ENCODE assay signal across 8 cellular contexts in the genomic region with DNA sequence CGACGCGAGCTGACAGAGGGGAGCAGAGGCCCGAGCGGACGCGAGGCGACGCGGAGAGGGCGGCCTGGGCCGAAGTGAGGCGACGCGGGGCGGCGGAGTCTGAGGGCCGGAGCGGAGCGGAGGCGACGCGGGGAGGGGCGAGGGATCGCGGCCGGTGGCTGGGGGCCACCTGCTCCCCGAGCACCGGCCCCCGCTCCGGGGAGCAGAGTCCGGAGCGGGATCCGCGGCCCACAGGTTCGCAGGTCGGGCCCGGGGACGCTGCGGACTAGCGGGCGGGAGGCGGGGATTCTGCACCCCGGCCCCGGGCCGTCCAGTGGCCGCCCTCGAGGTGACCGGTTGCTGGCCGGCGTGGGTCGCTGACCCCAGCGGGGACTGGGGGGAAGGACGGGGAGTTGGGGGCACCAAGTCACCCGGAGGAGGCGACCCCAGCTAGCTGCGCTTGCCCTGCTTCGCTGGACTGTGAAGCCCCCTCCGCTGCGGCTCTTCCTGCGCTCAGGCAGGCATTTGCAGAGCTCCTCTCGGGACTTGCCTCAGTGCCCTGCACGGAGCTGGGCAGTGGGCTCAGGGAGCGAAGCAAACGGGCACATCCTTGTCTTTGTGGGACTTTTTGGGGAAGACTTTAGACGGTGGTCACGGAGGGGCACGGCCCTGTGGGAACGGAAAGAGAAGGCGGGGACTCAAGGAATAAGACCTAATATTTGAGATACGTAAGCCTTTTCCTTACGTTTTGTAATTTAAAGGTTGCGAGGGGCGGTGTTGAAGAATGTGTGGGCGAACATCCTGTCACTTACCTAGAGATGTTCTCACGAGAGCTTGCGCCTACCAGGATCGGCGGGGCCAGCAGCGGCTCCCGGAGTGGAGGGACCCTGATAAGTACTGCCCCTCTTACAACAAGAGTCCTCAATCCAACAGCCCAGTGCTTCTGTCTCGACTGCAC. TPM values are rescaled to one million over a fixed set of nuclear protein-coding genes. Genes with fewer than 3 reads are reported as not detected.
DNase-seq lines count a peak whose midpoint lies in the region; ATAC-seq, FAIRE-seq and TF ChIP-seq lines count a peak whose summit lies in the region.

No MANE protein-coding gene starts in this region.

- H3K4me1 ChIP-seq in K562 (replicated peaks in 1 of 2; ENCODE audit: control insufficient read depth in 2 of 2, insufficient read depth in 2 of 2, low read length in 2 of 2), result peaks cover 10 to 12% of the 10 kb centered on the region in 2 experiments; a peak in 4 of 5 replicates

- H3K4me1 Mint-ChIP-seq in T-helper 17 cell, result peaks cover 32% of the 10 kb centered on the region

- POLR2A ChIA-PET in K562 (lab: Yijun Ruan, JAX), result interaction anchor here (0.6 to 2.3 kb wide), 6 partner anchors 10 to 122 kb away, joined by 3 to 12 read pairs (median 3); a partner anchor contains a TSS

- peak overlapping the region; percentile 95 for H3K4me2 ChIP-seq in K562 (ENCODE audit: insufficient read depth, low read length)

- H3K9me1 ChIP-seq in K562 (ENCODE audit: control insufficient read depth, insufficient read depth, low read length), result no peaks in the 10 kb centered on the region

- no peaks in the 10 kb centered on the region for H4K20me1 ChIP-seq in K562 (replicated peaks; ENCODE audit: control insufficient read depth, insufficient read depth, low read length)

- peaks cover 20% of the 10 kb centered on the region for H3K79me2 ChIP-seq in K562 (ENCODE audit: control insufficient read depth, insufficient read depth, low read length)

- peak overlapping the region; percentile 87 for H2AFZ ChIP-seq in K562 (ENCODE audit: low read depth, low read length)

- H3K36me3 Mint-ChIP-seq in T-helper 17 cell (ENCODE audit: low read depth), result peaks cover 9% of the 10 kb centered on the region

- WGBS in K562 (ENCODE audit: insufficient coverage, low coverage, missing lambda C conversion rate), result 3% methylated on average over 30 of the region's 82 CpGs

- H3K27ac ChIP-seq in K562 (ENCODE audit: extremely low read depth, low read depth, low read length), result peak overlapping the region; percentile 87

- peak; percentile 22 for ATAC-seq in T-helper 17 cell
- ATAC-seq in K562, result peak; percentile 73
- no peak for ATAC-seq in GM21423 (IDR thresholded peaks at IDR 0.05; ENCODE audit: unreplicated experiment)

- in situ Hi-C loops in K562 (cut with MboI), result no loop called here

- no peak for TF ChIP-seq RAD21 in K562 (CRISPR knock-in tag; conservative IDR thresholded peaks at IDR 0.05 in 1 of 2, IDR thresholded peaks at IDR 0.05 in 1 of 2)

- H3K4me3 ChIP-seq in GM08714 (ENCODE audit: low read length) (peak overlapping the region; percentile 82), K562 (peak overlapping the region; percentile 81)

- H3K4me3 Mint-ChIP-seq in T-helper 17 cell, result peak overlapping the region; percentile 97

- CTCF ChIA-PET in K562 (lab: Yijun Ruan, JAX; ENCODE audit: low intra/inter-chr PET ratio), result interaction anchor here (0.6 kb wide), 1 partner anchor 404 kb away, joined by 3 read pairs; no protein-coding TSS in a partner anchor

- H3K9me3 ChIP-seq in T-helper 17 cell (ENCODE audit: control insufficient read depth, low read length, poor library complexity, severe bottlenecking) (no peaks in the 10 kb centered on the region), K562 (replicated peaks; ENCODE audit: control insufficient read depth, insufficient read depth, low read depth, low read length) (no peaks in the 10 kb centered on the region)

- intact Hi-C loops in K562 (cut with micrococcal nuclease), result loop anchor here (2.0 kb wide), 1 partner anchor 36 kb away; no protein-coding TSS in a partner anchor

- H3K27ac Mint-ChIP-seq in T-helper 17 cell, result peak overlapping the region; percentile 93

- BruUV-seq in K562 (replicated peaks; lab: Mats Ljungman, UMichigan), result TSS peak; percentile 44

- no peak for FAIRE-seq in K562 (lab: Jason Lieb, UNC)

- 0 out of 2 replicates have a peak, but pooled peaks have one; percentile 38 for TF ChIP-seq POLR2A in K562 (conservative IDR thresholded peaks at IDR 0.05)

- peak; percentile 55 for DNase-seq in HT-29 (ENCODE audit: low spot score)
- DNase-seq in T-helper 17 cell, result peak in 2 of 3 donors; percentile 22 to 30
- DNase-seq in K562 (ENCODE audit: extremely low read depth in 1 of 4, low spot score in 3 of 4), result peak; percentile 31 to 67 (median 42)
- DNase-seq in iPS-NIHi11 (ENCODE audit: low spot score), result peak; percentile 70
- DNase-seq in stimulated activated CD4-positive, alpha-beta T cell treated with anti-CD3 and anti-CD28 coated beads, Interleukin-12 subunit alpha, Interleukin-12 subunit beta, amount 100 ng/mL, for 24 hours (ENCODE audit: low read depth in 2 of 2), result peak; percentile 20 to 55
- no peak for DNase-seq in OCI-M2 (lab: John Stamatoyannopoulos, UW; ENCODE audit: unreplicated experiment)

- no peaks in the 10 kb centered on the region for H3K27me3 Mint-ChIP-seq in T-helper 17 cell

- peak overlapping the region; percentile 83 to 98 for H3K9ac ChIP-seq in K562 (ENCODE audit: insufficient read depth in 1 of 2, low read depth in 2 of 2, low read length in 2 of 2)

- H3K36me3 ChIP-seq in K562 (ENCODE audit: control insufficient read depth, insufficient read depth, low read length), result peaks cover 42% of the 10 kb centered on the region; the same call in 2 of the 3 replicates

- no peak for TF ChIP-seq CTCF in K562 (IDR thresholded peaks at IDR 0.05 in 2 of 3, conservative IDR thresholded peaks at IDR 0.05 in 1 of 3; ENCODE audit: insufficient read depth in 2 of 3, low read depth in 1 of 3, low read length in 3 of 3)

- no peaks in the 10 kb centered on the region for H3K27me3 ChIP-seq in K562 (ENCODE audit: control insufficient read depth in 2 of 2, insufficient read depth in 2 of 2, low read length in 2 of 2)

- no peak for TF ChIP-seq EP300 in K562 (IDR thresholded peaks at IDR 0.05; ENCODE audit: low read length)

TF ChIP-seq in K562, 482 proteins besides CTCF, POLR2A, EP300 and RAD21 (continues in another document):
- no peak for TF ChIP-seq ZNF431 (CRISPR knock-in tag; IDR thresholded peaks at IDR 0.05)
- peak; percentile 74 for TF ChIP-seq RBFOX2 (IDR thresholded peaks at IDR 0.05; ENCODE audit: low read depth, low read length)
- TF ChIP-seq MAZ (CRISPR knock-in tag; conservative IDR thresholded peaks at IDR 0.05 in 1 of 2, IDR thresholded peaks at IDR 0.05 in 1 of 2), result peak; percentile 9 to 69; a peak in 1 of 4 replicates
- TF ChIP-seq NCOA6 (IDR thresholded peaks at IDR 0.05), result 0 out of 2 replicates have a peak, but pooled peaks have one; percentile 51
- TF ChIP-seq GABPB1 (CRISPR knock-in tag; IDR thresholded peaks at IDR 0.05), result peak; percentile 44; the same call in 1 of the 2 replicates
- TF ChIP-seq ZFX (CRISPR knock-in tag; IDR thresholded peaks at IDR 0.05), result peak; percentile 82
- no peak for TF ChIP-seq EWSR1 (IDR thresholded peaks at IDR 0.05; ENCODE audit: borderline replicate concordance, low read depth, partially characterized antibody)
- no peak for TF ChIP-seq ZNF121 (CRISPR knock-in tag; conservative IDR thresholded peaks at IDR 0.05)
- TF ChIP-seq FOSL1 (tag; conservative IDR thresholded peaks at IDR 0.05), result 0 out of 2 replicates have a peak, but pooled peaks have one; percentile 27

RNA-seq across cellular contexts. Expression of a gene that starts 0.6 kb away (rescaled TPM):
- total RNA-seq in HT-29 (2014; rRNA removed; shearing (Covaris generic)), result 58.0 and 63.5 TPM in 2 replicates
- total RNA-seq in T-helper 17 cell (10 to 100 TPM; 48.2 to 55.3 TPM), K562 (2014; rRNA removed) (23.5 and 36.1 TPM in 2 replicates), K562 (2014; rRNA removed; fragmentation: Illumina TruSeq; extraction: Trizol) (18.8 and 20.2 TPM in 2 replicates), K562 (2015; rRNA removed; fragmentation: Illumina TruSeq; extraction: Trizol) (18.1 and 20.6 TPM in 2 replicates), K562 (2021) (34.7 and 42.6 TPM in 2 replicates)
- 5.1 and 8.1 TPM in 2 replicates for total RNA-seq in K562 (2011; cell fraction: chromatin; rRNA removed; ENCODE audit: low replicate concordance)
- 6.2 and 9.0 TPM in 2 replicates for total RNA-seq in K562 (2011; cell fraction: nucleolus; rRNA removed)
- total RNA-seq in K562 (2011; cell fraction: nucleoplasm; rRNA removed), result 5.4 and 7.0 TPM in 2 replicates
- polyA plus RNA-seq in K562 (2011; rRNA removed) (21.7 and 24.8 TPM in 2 replicates), K562 (2014; fragmentation: Illumina TruSeq; extraction: Trizol) (45.3 and 46.9 TPM in 2 replicates), K562 (2014; fragmentation: Nextera tagmentation; extraction: Ambion mirVana) (10 to 100 TPM; 23.0 to 25.2 TPM), K562 (2014; rRNA removed) (26.7 and 27.6 TPM in 2 replicates)
- 15.4 and 17.0 TPM in 2 replicates for polyA plus RNA-seq in K562 (2011; cell fraction: cytosol; rRNA removed)
- 12.7 and 14.4 TPM in 2 replicates for polyA plus RNA-seq in K562 (2011; cell fraction: nucleus; rRNA removed)
- polyA plus RNA-seq in K562 (2012), result 34.9 and 43.6 TPM in 2 replicates
- 14.1 and 16.4 TPM in 2 replicates for polyA minus RNA-seq in K562 (2011; rRNA and poly(A)+ RNA removed)
- 13.3 and 19.9 TPM in 2 replicates for polyA minus RNA-seq in K562 (2011; cell fraction: cytosol; rRNA and poly(A)+ RNA removed)
- polyA minus RNA-seq in K562 (2011; cell fraction: nucleus; rRNA and poly(A)+ RNA removed), result 4.2 and 6.3 TPM in 2 replicates

RNA-seq across cellular contexts. Expression of a gene that starts 29.8 kb away (rescaled TPM):
- 186 and 190 TPM in 2 replicates for total RNA-seq in HT-29 (2014; rRNA removed; shearing (Covaris generic))
- 100 to 1,000 TPM; 101 to 102 TPM for total RNA-seq in T-helper 17 cell
- 181 and 256 TPM in 2 replicates for total RNA-seq in K562 (2011; cell fraction: chromatin; rRNA removed; ENCODE audit: low replicate concordance)
- total RNA-seq in K562 (2011; cell fraction: nucleolus; rRNA removed), result 148 and 149 TPM in 2 replicates
- 109 and 139 TPM in 2 replicates for total RNA-seq in K562 (2011; cell fraction: nucleoplasm; rRNA removed)
- total RNA-seq in K562 (2014; rRNA removed), result 88.0 and 96.4 TPM in 2 replicates
- total RNA-seq in K562 (2014; rRNA removed; fragmentation: Illumina TruSeq; extraction: Trizol), result 73.9 and 74.6 TPM in 2 replicates
- 62.0 and 65.1 TPM in 2 replicates for total RNA-seq in K562 (2015; rRNA removed; fragmentation: Illumina TruSeq; extraction: Trizol)
- total RNA-seq in K562 (2021), result 85.4 and 94.8 TPM in 2 replicates
- polyA plus RNA-seq in K562 (2011; rRNA removed), result 40.3 and 73.4 TPM in 2 replicates
- polyA plus RNA-seq in K562 (2011; cell fraction: cytosol; rRNA removed), result 47.0 and 48.0 TPM in 2 replicates
- polyA plus RNA-seq in K562 (2011; cell fraction: nucleus; rRNA removed), result 111 and 116 TPM in 2 replicates
- polyA plus RNA-seq in K562 (2012), result 82.5 and 120 TPM in 2 replicates
- 56.8 and 62.4 TPM in 2 replicates for polyA plus RNA-seq in K562 (2014; fragmentation: Illumina TruSeq; extraction: Trizol)
- 100 to 1,000 TPM in 1 of 2 experiments, 10 to 100 TPM in 1; 40.6 to 105 TPM for polyA plus RNA-seq in K562 (2014; fragmentation: Nextera tagmentation; extraction: Ambion mirVana)
- 37.1 and 47.9 TPM in 2 replicates for polyA plus RNA-seq in K562 (2014; rRNA removed)
- polyA minus RNA-seq in K562 (2011; rRNA and poly(A)+ RNA removed), result 115 and 157 TPM in 2 replicates
- polyA minus RNA-seq in K562 (2011; cell fraction: cytosol; rRNA and poly(A)+ RNA removed), result 70.3 and 92.6 TPM in 2 replicates
- polyA minus RNA-seq in K562 (2011; cell fraction: nucleus; rRNA and poly(A)+ RNA removed), result 59.0 and 102 TPM in 2 replicates
